Comparison of ENCODE assay signal across 30 cellular contexts in the genomic region with DNA sequence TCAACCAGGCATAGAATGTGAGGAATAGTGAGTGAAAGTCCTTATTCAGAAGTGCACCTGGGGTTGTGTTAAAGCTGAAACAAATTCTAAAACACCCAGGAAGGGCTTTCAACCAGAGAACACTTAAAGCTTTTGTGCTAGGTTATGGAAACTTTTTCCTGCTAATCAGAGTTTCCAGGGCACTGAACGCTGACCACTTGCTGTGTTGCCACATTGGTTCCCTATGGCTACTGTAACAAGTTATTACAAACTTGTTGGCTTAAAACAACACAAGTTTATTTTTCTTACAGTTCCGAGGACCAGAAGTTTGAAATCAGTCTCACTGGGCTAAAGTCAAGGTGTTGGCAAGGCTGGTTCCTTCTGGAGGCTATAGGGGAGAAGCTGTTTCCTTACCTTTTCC.
"Had no signal": no experiment of that assay in that cellular context is flagged by ENCODE, and none has a peak within 500 bp of the region (broad histone marks: within the 10 kb centered on the region; RNA-seq: fewer than 3 reads in every experiment).

No MANE protein-coding gene starts in this region.

- H3K4me1 ChIP-seq: adrenal gland, ascending aorta, breast epithelium had no signal

- H3K36me3 ChIP-seq: adrenal gland, ascending aorta, brain microvascular endothelial cell, breast epithelium, cardiac muscle cell had no signal

- H3K9me3 ChIP-seq: adrenal gland, ascending aorta, body of pancreas, breast epithelium had no signal

- H3K4me3 ChIP-seq: adrenal gland, ascending aorta, body of pancreas, breast epithelium, cardiac muscle cell had no signal

- DNase-seq: activated effector memory CD4-positive, alpha-beta T cell treated with anti-CD3 and anti-CD28 coated beads, Interleukin-2, amount 50 U/mL, for 16 hours; activated effector memory CD4-positive, alpha-beta T cell treated with Interleukin-2 at 50 U/mL for 16 hours; activated gamma-delta T cell; activated gamma-delta T cell treated with Interleukin-2 at 50 U/mL for 16 hours; activated naive CD4-positive, alpha-beta T cell; activated naive CD4-positive, alpha-beta T cell treated with anti-CD3 and anti-CD28 coated beads for 36 hours; activated naive CD4-positive, alpha-beta T cell treated with anti-CD3 and anti-CD28 coated beads, Interleukin-2, amount 10 ng/mL, durations not matched to agents 7 days and 5 days; activated naive CD4-positive, alpha-beta T cell treated with anti-CD3 and anti-CD28 coated beads, Interleukin-2, amount 50 U/mL, for 16 hours; activated naive CD4-positive, alpha-beta T cell treated with Interleukin-2 at 50 U/mL for 16 hours; activated naive CD8-positive, alpha-beta T cell treated with anti-CD3 and anti-CD28 coated beads for 36 hours; activated naive CD8-positive, alpha-beta T cell treated with anti-CD3 and anti-CD28 coated beads, Interleukin-2, amount 10 ng/mL, durations not matched to agents 7 days and 5 days; activated naive CD8-positive, alpha-beta T cell treated with anti-CD3 and anti-CD28 coated beads, Interleukin-2, amount 50 U/mL, for 24 hours; activated T-cell treated with anti-CD3 and anti-CD28 coated beads, Interleukin-2, amount 50 U/mL, for 1 hour; activated T-cell treated with anti-CD3 and anti-CD28 coated beads, Interleukin-2, amount 50 U/mL, for 24 hours; activated T-cell treated with anti-CD3 and anti-CD28 coated beads, Interleukin-2, amount 50 U/mL, for 4 hours; activated T-cell treated with anti-CD3 and anti-CD28 coated beads, Interleukin-2, amount 50 U/mL, for 48 hours; activated T-cell treated with anti-CD3 and anti-CD28 coated beads, Interleukin-2, amount 50 U/mL, for 72 hours; adrenal gland; amniotic stem cell; amygdala; anterior cingulate cortex; aorta; body of pancreas; brain microvascular endothelial cell; caudate nucleus; central memory CD4-positive, alpha-beta T cell; cerebellar nuclear complex had no signal

- H3K27me3 ChIP-seq: adrenal gland, ascending aorta, body of pancreas, brain microvascular endothelial cell, breast epithelium, cardiac muscle cell had no signal

- H3K27ac ChIP-seq: adrenal gland, ascending aorta, body of pancreas, brain microvascular endothelial cell, breast epithelium, cardiac muscle cell had no signal
